Comparison of ENCODE assay signal across 11 cellular contexts in genomic region chr14:36647417-36647826, GRCh38. TPM values are rescaled to one million over a fixed set of nuclear protein-coding genes. Genes with fewer than 3 reads are reported as not detected.
A peak's percentile ranks its signal among the peaks of the same experiment; 100 is the strongest.
DNase-seq lines count a peak whose midpoint lies in the region; ATAC-seq, FAIRE-seq and TF ChIP-seq lines count a peak whose summit lies in the region.
"Had no signal": no experiment of that assay in that cellular context is flagged by ENCODE, and none has a peak within 500 bp of the region (broad histone marks: within the 10 kb centered on the region; RNA-seq: fewer than 3 reads in every experiment).

No MANE protein-coding gene starts in this region.

- DNase-seq in GM13976 (ENCODE audit: low spot score) (peak; percentile 20), ascending aorta (ENCODE audit: low spot score in 2 of 2) (no peak), keratinocyte (ENCODE audit: low read depth, low spot score) (no peak), retinal pigment epithelial cell (ENCODE audit: low read depth) (no peak), NCI-H69 (lab: John Stamatoyannopoulos, UW) (no peak), T-helper 1 cell (no peak)
- no peak for DNase-seq in NK-92 treated with Interleukin-12 subunit alpha and Interleukin-12 subunit beta, amount 100 ng/mL, for 24 hours (lab: John Stamatoyannopoulos, UW)
- DNase-seq: CD8-positive, alpha-beta memory T cell had no signal

- H3K27ac ChIP-seq in ascending aorta (no peak overlapping the region), keratinocyte (ENCODE audit: control insufficient read depth, insufficient read depth, low read length) (no peak overlapping the region)

- FAIRE-seq in keratinocyte (lab: Jason Lieb, UNC), result no peak
- FAIRE-seq: colon had no signal

- peak overlapping the region; percentile 93 for H3K4me2 ChIP-seq in keratinocyte (ENCODE audit: control insufficient read depth, extremely low read depth, insufficient read depth, low read depth, low read length)

- H3K4me1 ChIP-seq in ascending aorta (peaks cover 5 to 13% of the 10 kb centered on the region in 2 donors), keratinocyte (ENCODE audit: control insufficient read depth, extremely low read depth, insufficient read depth, low read length) (peaks cover 7% of the 10 kb centered on the region)

- H3K9ac ChIP-seq in keratinocyte (ENCODE audit: control insufficient read depth, extremely low read depth, insufficient read depth, low read length), result peak overlapping the region; percentile 37

- no peaks in the 10 kb centered on the region for H3K79me2 ChIP-seq in keratinocyte (ENCODE audit: control insufficient read depth, insufficient read depth, low read length)

- dilution Hi-C loops in keratinocyte (cut with MboI; ENCODE audit: extremely low pct_ligation_motif_present, low sequenced_read_pairs), result loop anchor here (25.0 kb wide), 2 partner anchors 290 to 465 kb away; no protein-coding TSS in a partner anchor

- H2AFZ ChIP-seq in keratinocyte (ENCODE audit: control insufficient read depth, low read length), result peak overlapping the region; percentile 88

- no peak for ATAC-seq in GM21786 (IDR thresholded peaks at IDR 0.05; ENCODE audit: unreplicated experiment)

- no peaks in the 10 kb centered on the region for H3K9me1 ChIP-seq in keratinocyte (ENCODE audit: control insufficient read depth, extremely low read depth, insufficient read depth, low read length)

- H3K36me3 ChIP-seq in ascending aorta, result no peaks in the 10 kb centered on the region
- H3K36me3 ChIP-seq in keratinocyte (ENCODE audit: control insufficient read depth in 2 of 2, extremely low read depth in 1 of 2, insufficient read depth in 2 of 2, low read length in 2 of 2), result no peaks in the 10 kb centered on the region

- H3K9me3 ChIP-seq in ascending aorta (no peaks in the 10 kb centered on the region), keratinocyte (ENCODE audit: control insufficient read depth, low read depth, low read length) (no peaks in the 10 kb centered on the region)

- peak overlapping the region; percentile 54 to 60 for H3K4me3 ChIP-seq in ascending aorta
- peak overlapping the region; percentile 41 to 82 (median 61) for H3K4me3 ChIP-seq in keratinocyte (ENCODE audit: control insufficient read depth in 2 of 3, extremely low read depth in 1 of 3, insufficient read depth in 2 of 3, low read depth in 1 of 3, low read length in 3 of 3)
- H3K4me3 ChIP-seq in retinal pigment epithelial cell (ENCODE audit: low read length), result peak overlapping the region; percentile 40

- TF ChIP-seq CTCF in GM13976 (IDR thresholded peaks at IDR 0.05; ENCODE audit: borderline replicate concordance, control extremely low read depth, extremely low read depth, insufficient read depth, missing control alignments), result no peak
- TF ChIP-seq CTCF in ascending aorta (IDR thresholded peaks at IDR 0.05), result no peak
- no peak for TF ChIP-seq CTCF in keratinocyte (optimal IDR thresholded peaks at IDR 0.05 in 1 of 3, IDR thresholded peaks at IDR 0.05 in 1 of 3, conservative IDR thresholded peaks at IDR 0.05 in 1 of 3; ENCODE audit: extremely low read depth in 1 of 3, insufficient read depth in 2 of 3, low read length in 3 of 3)
- TF ChIP-seq CTCF in retinal pigment epithelial cell (conservative IDR thresholded peaks at IDR 0.05; ENCODE audit: low read depth, low read length), result no peak

- H3K27me3 ChIP-seq in ascending aorta, result no peaks in the 10 kb centered on the region
- H3K27me3 ChIP-seq in keratinocyte (ENCODE audit: control insufficient read depth, extremely low read depth, insufficient read depth, low read length), result peaks cover 59% of the 10 kb centered on the region

- intact Hi-C loops in ascending aorta (cut with DNase I), result loop anchor here (1.0 to 10.0 kb wide), 3 partner anchors 295 to 503 kb away; no protein-coding TSS in a partner anchor

- H4K20me1 ChIP-seq in keratinocyte (ENCODE audit: control insufficient read depth, extremely low read depth, insufficient read depth, low read length), result no peaks in the 10 kb centered on the region

- in situ Hi-C loops in GM13976 (cut with MboI; ENCODE audit: low sequenced_read_pairs, unreplicated experiment), result no loop called here

RNA-seq across cellular contexts. Expression of gene PAX9, which starts 14.2 kb away (rescaled TPM):
- total RNA-seq in ascending aorta, result not detected
- polyA plus RNA-seq in keratinocyte, result 1.1 to 1.3 TPM (median 1.2 TPM) in 3 replicates
- polyA plus RNA-seq in keratinocyte (2011; ENCODE audit: low read depth), result 0.60 TPM
- 1.1 and 1.5 TPM in 2 replicates for polyA plus RNA-seq in keratinocyte (2011; cell fraction: cytosol; rRNA removed)
- polyA plus RNA-seq in keratinocyte (2011; cell fraction: nucleus; rRNA removed), result 2.1 and 2.4 TPM in 2 replicates
- polyA plus RNA-seq in keratinocyte (2012; ENCODE audit: low replicate concordance), result 1.1 and 1.2 TPM in 2 replicates
- polyA minus RNA-seq in keratinocyte, result 1.5 to 2.3 TPM (median 2.0 TPM) in 3 replicates
- polyA minus RNA-seq in keratinocyte (2011; cell fraction: cytosol; rRNA and poly(A)+ RNA removed), result 2.7 TPM
- 1.7 and 2.2 TPM in 2 replicates for polyA minus RNA-seq in keratinocyte (2011; cell fraction: nucleus; rRNA and poly(A)+ RNA removed)
- total RNA-seq: CD8-positive, alpha-beta memory T cell; liver had no signal
- polyA plus RNA-seq: CD8-positive, alpha-beta memory T cell had no signal
